Comparison of ENCODE assay signal across 15 cellular contexts in the genomic region with DNA sequence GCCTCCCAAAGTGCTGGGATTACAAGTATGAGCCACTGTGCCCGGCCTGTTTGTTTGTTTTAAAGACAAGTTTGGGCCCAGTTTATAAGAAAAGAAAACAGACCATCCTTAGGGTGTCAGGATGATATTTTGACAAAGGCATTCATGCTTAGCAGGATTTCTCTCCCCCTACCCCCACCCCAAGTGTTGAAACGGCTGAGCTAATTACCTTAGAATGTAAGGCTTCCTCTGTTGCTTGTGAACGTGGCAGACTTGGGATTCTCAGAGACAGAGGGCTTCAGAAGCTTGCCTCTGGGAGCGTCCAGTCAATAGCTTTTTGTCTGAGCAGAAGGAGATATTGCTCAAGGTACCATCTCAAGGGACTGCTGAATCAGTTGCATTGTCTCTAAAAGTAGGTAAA. TPM values are rescaled to one million over a fixed set of nuclear protein-coding genes. Genes with fewer than 3 reads are reported as not detected.
DNase-seq lines count a peak whose midpoint lies in the region; ATAC-seq and TF ChIP-seq lines count a peak whose summit lies in the region.
"Had no signal": no experiment of that assay in that cellular context is flagged by ENCODE, and none has a peak within 500 bp of the region (broad histone marks: within the 10 kb centered on the region; RNA-seq: fewer than 3 reads in every experiment).

No MANE protein-coding gene starts in this region.

- H3K27ac Mint-ChIP-seq in GM23338 = no peak overlapping the region

- intact Hi-C loops in mammary epithelial cell (cut with micrococcal nuclease) (loop anchor here (1.0 kb wide), 1 partner anchor 12 kb away; no protein-coding TSS in a partner anchor), thyroid gland (cut with DNase I) (no loop called here), head of caudate nucleus (cut with DNase I) (no loop called here)

- CTCF ChIA-PET in mammary epithelial cell (lab: Charles Lee; ENCODE audit: low non-redundant PET) = no interaction called here

- H3K27me3 Mint-ChIP-seq in GM23338 (ENCODE audit: insufficient read depth, low read depth, poor library complexity) = peaks cover 4% of the 10 kb centered on the region
- H3K27me3 Mint-ChIP-seq: CD8-positive, alpha-beta memory T cell had no signal

- H3K4me3 Mint-ChIP-seq in GM23338 = no peak overlapping the region
- H3K4me3 Mint-ChIP-seq: CD8-positive, alpha-beta memory T cell; immature natural killer cell had no signal

- in situ Hi-C loops in mammary epithelial cell (cut with MboI; ENCODE audit: low sequenced_read_pairs in 2 of 2) = no loop called here

- H3K4me2 ChIP-seq in GM23338 (no peak overlapping the region), mammary epithelial cell (ENCODE audit: insufficient read depth, low read depth, low read length) (no peak overlapping the region)

- no peaks in the 10 kb centered on the region for H3K36me3 Mint-ChIP-seq in GM23338 (ENCODE audit: low read depth)
- H3K36me3 Mint-ChIP-seq: immature natural killer cell had no signal

- no TSS peak for BruUV-seq in mammary epithelial cell (replicated peaks; lab: Mats Ljungman, UMichigan)

- no peak overlapping the region for H3K9ac ChIP-seq in mammary epithelial cell (ENCODE audit: insufficient read depth, low read length)

- DNase-seq in GM23338 (ENCODE audit: low spot score) (no peak), mammary epithelial cell (peak; percentile 87), islet precursor cell (peak; percentile 94), thyroid gland (no peak), head of caudate nucleus (no peak), globus pallidus (ENCODE audit: low spot score) (no peak), CD1c-positive myeloid dendritic cell (ENCODE audit: extremely low spot score) (no peak)
- DNase-seq: activated effector memory CD4-positive, alpha-beta T cell treated with Interleukin-2 at 50 U/mL for 16 hours; CD8-positive, alpha-beta memory T cell; foreskin fibroblast; immature natural killer cell; NCI-H187; NCI-H510A; pancreas; stomach had no signal

- peaks cover 52% of the 10 kb centered on the region for H3K4me1 Mint-ChIP-seq in GM23338

- WGBS in mammary epithelial cell (ENCODE audit: low coverage, missing lambda C conversion rate) = 6% methylated on average over 3 of the region's 4 CpGs
- WGBS in thyroid gland, 2 donors = 69 to 72% methylated on average over 4 of the region's 4 CpGs

- no peak overlapping the region for H3K4me3 ChIP-seq in GM23338
- no peak overlapping the region for H3K4me3 ChIP-seq in mammary epithelial cell (replicated peaks in 1 of 3; ENCODE audit: insufficient read depth in 1 of 3, low read depth in 2 of 3, low read length in 3 of 3)
- no peak overlapping the region for H3K4me3 ChIP-seq in thyroid gland (replicated peaks in 1 of 3)
- H3K4me3 ChIP-seq: pancreas, stomach had no signal

- TF ChIP-seq CTCF in GM23338 (conservative IDR thresholded peaks at IDR 0.05; ENCODE audit: low read depth in 2 of 2) (no peak), mammary epithelial cell (conservative IDR thresholded peaks at IDR 0.05 in 1 of 2, IDR thresholded peaks at IDR 0.05 in 1 of 2; ENCODE audit: extremely low read depth in 1 of 2, insufficient read depth in 1 of 2, low read depth in 1 of 2, low read length in 2 of 2) (no peak), thyroid gland (IDR thresholded peaks at IDR 0.05) (no peak)

- H3K4me1 ChIP-seq in GM23338 (ENCODE audit: insufficient read depth) (peaks cover 71% of the 10 kb centered on the region), mammary epithelial cell (ENCODE audit: insufficient read depth, low read length) (peaks cover 45% of the 10 kb centered on the region), thyroid gland (peaks cover 52 to 62% of the 10 kb centered on the region in 2 donors)
- H3K4me1 ChIP-seq: pancreas had no signal

- H3K36me3 ChIP-seq in GM23338 (ENCODE audit: insufficient read depth) = no peaks in the 10 kb centered on the region
- peaks cover 14% of the 10 kb centered on the region for H3K36me3 ChIP-seq in mammary epithelial cell (ENCODE audit: insufficient read depth, low read length)
- no peaks in the 10 kb centered on the region for H3K36me3 ChIP-seq in thyroid gland
- H3K36me3 ChIP-seq: pancreas, stomach had no signal

- H3K79me2 ChIP-seq in GM23338 (replicated peaks; ENCODE audit: insufficient read depth) (peaks cover 100% of the 10 kb centered on the region), mammary epithelial cell (ENCODE audit: insufficient read depth, low read length) (peaks cover 99% of the 10 kb centered on the region)

- no peaks in the 10 kb centered on the region for H3K27me3 ChIP-seq in GM23338 (ENCODE audit: insufficient read depth)
- no peaks in the 10 kb centered on the region for H3K27me3 ChIP-seq in mammary epithelial cell (ENCODE audit: insufficient read depth, low read length)
- H3K27me3 ChIP-seq in thyroid gland = no peaks in the 10 kb centered on the region
- H3K27me3 ChIP-seq: pancreas, stomach had no signal

- no peaks in the 10 kb centered on the region; the same call in 1 of the 2 replicates for H4K20me1 ChIP-seq in GM23338 (replicated peaks; ENCODE audit: insufficient read depth)
- peaks cover 39% of the 10 kb centered on the region for H4K20me1 ChIP-seq in mammary epithelial cell (ENCODE audit: insufficient read depth, low read length)

- H3K27ac ChIP-seq in GM23338 (ENCODE audit: low read depth) (peak overlapping the region; percentile 68), mammary epithelial cell (ENCODE audit: insufficient read depth, low read depth, low read length) (peak overlapping the region; percentile 1), thyroid gland (peak overlapping the region; percentile 38 to 57 (median 47))
- H3K27ac ChIP-seq: pancreas, stomach had no signal

- no peak for TF ChIP-seq POLR2A in thyroid gland (IDR thresholded peaks at IDR 0.05)

- no peaks in the 10 kb centered on the region for H3K9me2 ChIP-seq in GM23338 (ENCODE audit: insufficient read depth)

- peaks cover 7% of the 10 kb centered on the region; the same call in 1 of the 2 replicates for H3F3A ChIP-seq in GM23338 (replicated peaks; ENCODE audit: low read depth)

- no peaks in the 10 kb centered on the region for H3K9me3 ChIP-seq in mammary epithelial cell (replicated peaks; ENCODE audit: insufficient read depth, low read length)
- H3K9me3 ChIP-seq in thyroid gland = no peaks in the 10 kb centered on the region
- H3K9me3 ChIP-seq: pancreas, stomach had no signal

- H2AFZ ChIP-seq in GM23338 (no peak overlapping the region), mammary epithelial cell (ENCODE audit: low read depth, low read length) (no peak overlapping the region)

- H3K9me3 Mint-ChIP-seq in GM23338 = no peaks in the 10 kb centered on the region
- H3K9me3 Mint-ChIP-seq: CD8-positive, alpha-beta memory T cell; immature natural killer cell had no signal

- no peak for ATAC-seq in GM23338
- ATAC-seq: pancreas had no signal

- dilution Hi-C loops in mammary epithelial cell (cut with HindIII; ENCODE audit: low sequenced_read_pairs) = loop anchor here (25.0 kb wide), 1 partner anchor 95 kb away; no protein-coding TSS in a partner anchor

TF ChIP-seq in GM23338, 12 proteins besides CTCF, POLR2A, EP300 and RAD21 (continues in another document):
- no peak for TF ChIP-seq CREB1 (CRISPR knock-in tag; IDR thresholded peaks at IDR 0.05; ENCODE audit: low read depth)
- TF ChIP-seq, protein P1, sequence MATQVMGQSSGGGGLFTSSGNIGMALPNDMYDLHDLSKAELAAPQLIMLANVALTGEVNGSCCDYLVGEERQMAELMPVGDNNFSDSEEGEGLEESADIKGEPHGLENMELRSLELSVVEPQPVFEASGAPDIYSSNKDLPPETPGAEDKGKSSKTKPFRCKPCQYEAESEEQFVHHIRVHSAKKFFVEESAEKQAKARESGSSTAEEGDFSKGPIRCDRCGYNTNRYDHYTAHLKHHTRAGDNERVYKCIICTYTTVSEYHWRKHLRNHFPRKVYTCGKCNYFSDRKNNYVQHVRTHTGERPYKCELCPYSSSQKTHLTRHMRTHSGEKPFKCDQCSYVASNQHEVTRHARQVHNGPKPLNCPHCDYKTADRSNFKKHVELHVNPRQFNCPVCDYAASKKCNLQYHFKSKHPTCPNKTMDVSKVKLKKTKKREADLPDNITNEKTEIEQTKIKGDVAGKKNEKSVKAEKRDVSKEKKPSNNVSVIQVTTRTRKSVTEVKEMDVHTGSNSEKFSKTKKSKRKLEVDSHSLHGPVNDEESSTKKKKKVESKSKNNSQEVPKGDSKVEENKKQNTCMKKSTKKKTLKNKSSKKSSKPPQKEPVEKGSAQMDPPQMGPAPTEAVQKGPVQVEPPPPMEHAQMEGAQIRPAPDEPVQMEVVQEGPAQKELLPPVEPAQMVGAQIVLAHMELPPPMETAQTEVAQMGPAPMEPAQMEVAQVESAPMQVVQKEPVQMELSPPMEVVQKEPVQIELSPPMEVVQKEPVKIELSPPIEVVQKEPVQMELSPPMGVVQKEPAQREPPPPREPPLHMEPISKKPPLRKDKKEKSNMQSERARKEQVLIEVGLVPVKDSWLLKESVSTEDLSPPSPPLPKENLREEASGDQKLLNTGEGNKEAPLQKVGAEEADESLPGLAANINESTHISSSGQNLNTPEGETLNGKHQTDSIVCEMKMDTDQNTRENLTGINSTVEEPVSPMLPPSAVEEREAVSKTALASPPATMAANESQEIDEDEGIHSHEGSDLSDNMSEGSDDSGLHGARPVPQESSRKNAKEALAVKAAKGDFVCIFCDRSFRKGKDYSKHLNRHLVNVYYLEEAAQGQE (IDR thresholded peaks at IDR 0.05; ENCODE audit: unreplicated experiment) = no peak
- TF ChIP-seq POLR2AphosphoS5 (IDR thresholded peaks at IDR 0.05; ENCODE audit: low read depth) = no peak
- no peak for TF ChIP-seq EZH2phosphoT487 (IDR thresholded peaks at IDR 0.05; ENCODE audit: unreplicated experiment)

RNA-seq across cellular contexts. Expression of gene FLNB, which starts 24.0 kb away (rescaled TPM):
- 155 and 179 TPM in 2 replicates for total RNA-seq in GM23338 (2014; rRNA removed; shearing (Covaris generic))
- polyA plus RNA-seq in GM23338 (2016; fragmentation: Nextera tagmentation; extraction: Ambion mirVana) = 36.5 and 39.7 TPM in 2 replicates
- total RNA-seq in mammary epithelial cell = 1,000 to 10,000 TPM in 1 of 2 donors, 100 to 1,000 TPM in 1; 930 to 1,038 TPM
- polyA plus RNA-seq in mammary epithelial cell = 415 TPM
- polyA minus RNA-seq in mammary epithelial cell = 1,694 TPM
- 100 to 1,000 TPM; 164 to 258 (median 242) TPM for total RNA-seq in thyroid gland

Comparison
In these comparisons a context has a peak if more than half of its experiments do, and no peak if none do; other contexts are left out.
1. DNase-seq: peak in mammary epithelial cell (single experiment) and islet precursor cell (single experiment); none in GM23338 (single experiment), thyroid gland (0 of 2), head of caudate nucleus (0 of 42), globus pallidus (single experiment) and CD1c-positive myeloid dendritic cell (single experiment).
2. H3K27ac ChIP-seq: peak in every context shown above with its lines; median percentile 68 in GM23338; 47 in thyroid gland; 1 in mammary epithelial cell.